In the genomic region with DNA sequence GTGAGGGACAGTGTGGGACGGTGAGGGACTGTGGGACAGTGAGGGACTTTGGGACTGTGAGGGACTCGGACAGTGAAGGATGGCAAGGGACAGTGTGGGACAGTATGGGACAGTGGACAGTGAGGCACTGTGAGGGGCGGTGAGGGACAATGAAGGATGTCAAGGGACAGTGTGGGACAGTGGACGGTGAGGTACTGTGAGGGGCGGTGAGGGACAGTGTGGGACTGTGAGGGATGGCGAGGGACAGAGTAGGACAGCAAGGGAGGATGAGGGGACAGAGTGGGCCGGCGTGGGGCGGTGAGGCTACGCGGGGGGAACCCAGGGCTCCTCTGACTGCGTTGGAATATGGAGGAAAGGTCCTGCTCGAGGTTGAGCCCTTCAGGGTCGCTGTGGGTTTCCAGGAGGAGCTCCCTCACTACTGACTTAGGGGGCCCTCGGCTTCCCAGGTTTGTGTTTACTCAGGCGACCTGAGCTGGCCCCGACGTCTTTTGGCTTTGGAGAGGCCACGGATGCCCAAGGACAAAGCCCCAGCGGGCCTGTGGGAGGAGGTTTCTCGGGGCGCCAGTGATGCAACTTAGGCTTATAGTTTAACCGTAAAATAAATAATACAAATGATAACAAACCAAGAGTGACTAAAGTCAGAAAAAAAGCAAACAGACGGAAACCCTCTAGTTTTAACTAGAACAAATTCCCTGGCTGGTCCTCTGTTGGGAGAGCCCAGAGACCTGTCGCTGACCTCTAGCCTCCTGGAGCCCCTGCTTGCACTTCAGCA, we compare ENCODE assay signal across 8 cellular contexts. TPM values are rescaled to one million over a fixed set of nuclear protein-coding genes. Genes with fewer than 3 reads are reported as not detected.
DNase-seq lines count a peak whose midpoint lies in the region; ATAC-seq and TF ChIP-seq lines count a peak whose summit lies in the region.

No MANE protein-coding gene starts in this region.

- H3F3A ChIP-seq in smooth muscle cell (ENCODE audit: low read depth), result peaks cover 29% of the 10 kb centered on the region

- POLR2A ChIA-PET in HEK293 (lab: Yijun Ruan, JAX), result interaction anchor here (0.9 to 2.9 kb wide), 5 partner anchors 10 to 316 kb away, joined by 3 to 14 read pairs (median 4); no protein-coding TSS in a partner anchor

- H3K27ac ChIP-seq in HEK293 (ENCODE audit: extremely low read depth, low read depth, low read length) (peak overlapping the region; percentile 67), angular gyrus (ENCODE audit: low read depth, low read length) (peak overlapping the region; percentile 96), iPS-20b (ENCODE audit: low read length) (no peak overlapping the region), smooth muscle cell (ENCODE audit: low read depth) (peak overlapping the region; percentile 93)

- H3K79me2 ChIP-seq in smooth muscle cell (ENCODE audit: low read depth), result peaks cover 39% of the 10 kb centered on the region

- ATAC-seq in GM18873 (IDR thresholded peaks at IDR 0.05; ENCODE audit: low FRiP score, unreplicated experiment) (no peak), HG03469 (IDR thresholded peaks at IDR 0.05; ENCODE audit: unreplicated experiment) (no peak)

- peak overlapping the region; percentile 69; the same call in 1 of the 2 replicates for H3K9ac ChIP-seq in iPS-20b (ENCODE audit: low read depth, low read length)
- peak overlapping the region; percentile 89 for H3K9ac ChIP-seq in smooth muscle cell (ENCODE audit: low read depth)

- WGBS in smooth muscle cell (ENCODE audit: low lambda C conversion rate), result 27% methylated on average over 20 of the region's 25 CpGs

- H3K9me3 ChIP-seq in HEK293 (ENCODE audit: control insufficient read depth, insufficient read depth, low read depth, low read length) (no peaks in the 10 kb centered on the region), iPS-20b (ENCODE audit: insufficient read depth, low read depth, low read length) (no peaks in the 10 kb centered on the region), smooth muscle cell (replicated peaks; ENCODE audit: low read depth) (no peaks in the 10 kb centered on the region)

- no peak for DNase-seq in smooth muscle cell (lab: John Stamatoyannopoulos, UW; ENCODE audit: unreplicated experiment)
- DNase-seq in NCI-H2107 treated with DMSO at 0.1 percent for 48 hours (lab: John Stamatoyannopoulos, UW; ENCODE audit: unreplicated experiment), result no peak
- no peak for DNase-seq in stimulated activated CD4-positive, alpha-beta T cell treated with anti-CD3 and anti-CD28 coated beads, Interleukin-4, amount 100 ng/mL, for 1 hour

- H3K4me2 ChIP-seq in smooth muscle cell, result peak overlapping the region; percentile 94

- H3K4me3 ChIP-seq in HEK293 (ENCODE audit: low read depth, low read length), result peak overlapping the region; percentile 43; the same call in 1 of the 2 replicates
- H3K4me3 ChIP-seq in iPS-20b (ENCODE audit: low read length), result peak overlapping the region; percentile 64
- peak overlapping the region; percentile 89 for H3K4me3 ChIP-seq in smooth muscle cell

- H3K27me3 ChIP-seq in iPS-20b (ENCODE audit: insufficient read depth, low read length), result peaks cover 22% of the 10 kb centered on the region
- H3K27me3 ChIP-seq in smooth muscle cell (ENCODE audit: low read depth), result no peaks in the 10 kb centered on the region

- CTCF ChIA-PET in HEK293 (lab: Yijun Ruan, JAX), result interaction anchor here (0.5 to 3.7 kb wide), 4 partner anchors 11 to 288 kb away, joined by 3 to 30 read pairs (median 17); no protein-coding TSS in a partner anchor

- H2AFZ ChIP-seq in smooth muscle cell (ENCODE audit: low read depth), result peak overlapping the region; percentile 86

- TF ChIP-seq CTCF in HEK293 (tag by site-specific recombination; IDR thresholded peaks at IDR 0.05) (no peak; the same call in 1 of the 2 replicates), smooth muscle cell (IDR thresholded peaks at IDR 0.05; ENCODE audit: borderline replicate concordance, insufficient read depth, poor library complexity, severe bottlenecking) (no peak)

- peaks cover 39% of the 10 kb centered on the region for H4K20me1 ChIP-seq in smooth muscle cell (ENCODE audit: low read depth)

- peaks cover 27% of the 10 kb centered on the region for H3K4me1 ChIP-seq in HEK293 (ENCODE audit: control insufficient read depth, insufficient read depth, low read length)
- H3K4me1 ChIP-seq in iPS-20b (ENCODE audit: insufficient read depth, low read length), result peaks cover 41% of the 10 kb centered on the region
- peaks cover 57% of the 10 kb centered on the region for H3K4me1 ChIP-seq in smooth muscle cell (ENCODE audit: low read depth)

- H3K36me3 ChIP-seq in HEK293 (ENCODE audit: control insufficient read depth in 2 of 2, insufficient read depth in 1 of 2, low read length in 2 of 2) (no peaks in the 10 kb centered on the region), iPS-20b (ENCODE audit: insufficient read depth, low read depth, low read length) (no peaks in the 10 kb centered on the region), smooth muscle cell (ENCODE audit: low read depth) (no peaks in the 10 kb centered on the region)

TF ChIP-seq in HEK293, 187 proteins besides CTCF, POLR2A, EP300 and RAD21 (continues in another document):
- TF ChIP-seq ZNF488 (tag by site-specific recombination; IDR thresholded peaks at IDR 0.05), result peak; percentile 69
- peak; percentile 30; the same call in 1 of the 2 replicates for TF ChIP-seq KLF1 (tag by site-specific recombination; IDR thresholded peaks at IDR 0.05)
- 0 out of 2 replicates have a peak, but pooled peaks have one; percentile 58 for TF ChIP-seq ZNF791 (tag by site-specific recombination; IDR thresholded peaks at IDR 0.05)
- no peak for TF ChIP-seq ZNF266 (tag by site-specific recombination; IDR thresholded peaks at IDR 0.05; ENCODE audit: low read depth)
- TF ChIP-seq EGR2 (tag by site-specific recombination; IDR thresholded peaks at IDR 0.05; ENCODE audit: low read depth), result peak; percentile 18; the same call in 1 of the 2 replicates
- TF ChIP-seq ZNF175 (tag by site-specific recombination; IDR thresholded peaks at IDR 0.05), result 0 out of 2 replicates have a peak, but pooled peaks have one; percentile 68
- TF ChIP-seq ZNF692 (tag by site-specific recombination; IDR thresholded peaks at IDR 0.05), result no peak
- peak; percentile 86; the same call in 1 of the 2 replicates for TF ChIP-seq ZNF785 (tag by site-specific recombination; IDR thresholded peaks at IDR 0.05)
- TF ChIP-seq YY2 (tag by site-specific recombination; IDR thresholded peaks at IDR 0.05), result no peak
- peak; percentile 82 for TF ChIP-seq SCRT2 (tag by site-specific recombination; IDR thresholded peaks at IDR 0.05)
- peak; percentile 59; the same call in 1 of the 2 replicates for TF ChIP-seq ZFHX2 (tag by site-specific recombination; conservative IDR thresholded peaks at IDR 0.05)
- TF ChIP-seq, protein P1, sequence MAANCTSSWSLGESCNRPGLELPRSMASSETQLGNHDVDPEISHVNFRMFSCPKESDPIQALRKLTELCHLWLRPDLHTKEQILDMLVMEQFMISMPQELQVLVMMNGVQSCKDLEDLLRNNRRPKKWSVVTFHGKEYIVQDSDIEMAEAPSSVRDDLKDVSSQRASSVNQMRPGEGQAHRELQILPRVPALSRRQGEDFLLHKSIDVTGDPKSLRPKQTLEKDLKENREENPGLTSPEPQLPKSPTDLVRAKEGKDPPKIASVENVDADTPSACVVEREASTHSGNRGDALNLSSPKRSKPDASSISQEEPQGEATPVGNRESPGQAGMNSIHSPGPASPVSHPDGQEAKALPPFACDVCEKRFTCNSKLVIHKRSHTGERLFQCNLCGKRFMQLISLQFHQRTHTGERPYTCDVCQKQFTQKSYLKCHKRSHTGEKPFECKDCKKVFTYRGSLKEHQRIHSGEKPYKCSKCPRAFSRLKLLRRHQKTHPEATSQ (tag by site-specific recombination; IDR thresholded peaks at IDR 0.05), result 0 out of 2 replicates have a peak, but pooled peaks have one; percentile 10
- TF ChIP-seq SALL2 (tag by site-specific recombination; IDR thresholded peaks at IDR 0.05; ENCODE audit: borderline replicate concordance), result no peak
- peak; percentile 74 for TF ChIP-seq PATZ1 (tag by site-specific recombination; IDR thresholded peaks at IDR 0.05)
- TF ChIP-seq SCRT1 (tag by site-specific recombination; IDR thresholded peaks at IDR 0.05; ENCODE audit: borderline replicate concordance), result peak; percentile 59; the same call in 1 of the 2 replicates

RNA-seq across cellular contexts. Expression of gene ERRFI1, which starts 1.1 kb away (rescaled TPM):
- total RNA-seq in smooth muscle cell, result 172 and 184 TPM in 2 replicates
- 81.6 and 90.9 TPM in 2 replicates for polyA plus RNA-seq in smooth muscle cell
